ENCODE assay signal across 29 cellular contexts in genomic region chr18:70700496-70700895, GRCh38.
"Had no signal": no experiment of that assay in that cellular context is flagged by ENCODE, and none has a peak within 500 bp of the region (broad histone marks: within the 10 kb centered on the region; RNA-seq: fewer than 3 reads in every experiment).

No MANE protein-coding gene starts in this region.

- H3K27me3 ChIP-seq: colonic mucosa, dorsolateral prefrontal cortex, esophagus muscularis mucosa, esophagus squamous epithelium, foreskin keratinocyte, gastrocnemius medialis, gastroesophageal sphincter, heart left ventricle, heart right ventricle had no signal

- H3K4me3 ChIP-seq: colonic mucosa, coronary artery, dorsolateral prefrontal cortex, esophagus muscularis mucosa, esophagus squamous epithelium, gastrocnemius medialis, gastroesophageal sphincter, heart left ventricle, heart right ventricle had no signal

- DNase-seq: colonic mucosa; cortex of kidney; dermis blood vessel endothelial cell; dorsolateral prefrontal cortex; effector CD4-positive, alpha-beta T cell; effector CD8-positive, alpha-beta T cell; effector memory CD4-positive, alpha-beta T cell; effector memory CD8-positive, alpha-beta T cell; endodermal cell; erythroblast; esophagus squamous epithelium; foreskin fibroblast; foreskin keratinocyte; foreskin melanocyte; gastrocnemius medialis; glutamatergic neuron; head of caudate nucleus; heart left ventricle; heart right ventricle had no signal

- FAIRE-seq: colon, endometrium, endothelial cell of umbilical vein, frontal cortex had no signal

- H3K27ac ChIP-seq: colonic mucosa, coronary artery, dorsolateral prefrontal cortex, epithelial cell of prostate, esophagus muscularis mucosa, esophagus squamous epithelium, foreskin keratinocyte, gastrocnemius medialis, gastroesophageal sphincter, heart left ventricle, heart right ventricle had no signal

- H3K4me1 ChIP-seq: colonic mucosa, esophagus muscularis mucosa, esophagus squamous epithelium, foreskin keratinocyte, gastrocnemius medialis, gastroesophageal sphincter, heart left ventricle, heart right ventricle had no signal

- H3K27ac Mint-ChIP-seq: dendritic cell treated with granulocyte-macrophage colony-stimulating factor and Interleukin-4, amounts not matched to agents 40 ng/mL and 50 ng/mL, for 4 days; effector memory CD8-positive, alpha-beta T cell; endodermal cell had no signal

- H3K36me3 ChIP-seq: colonic mucosa, esophagus muscularis mucosa, esophagus squamous epithelium, gastrocnemius medialis, gastroesophageal sphincter, heart left ventricle, heart right ventricle had no signal

- H3K4me1 Mint-ChIP-seq: endodermal cell had no signal

- H3K4me3 Mint-ChIP-seq: dendritic cell treated with granulocyte-macrophage colony-stimulating factor and Interleukin-4, amounts not matched to agents 40 ng/mL and 50 ng/mL, for 4 days; effector memory CD8-positive, alpha-beta T cell; endodermal cell had no signal

- ATAC-seq: effector memory CD8-positive, alpha-beta T cell; esophagus mucosa; foreskin keratinocyte; gastrocnemius medialis; gastroesophageal sphincter; heart left ventricle; heart right ventricle had no signal

- H3K27me3 Mint-ChIP-seq: dendritic cell treated with granulocyte-macrophage colony-stimulating factor and Interleukin-4, amounts not matched to agents 40 ng/mL and 50 ng/mL, for 4 days; effector memory CD8-positive, alpha-beta T cell had no signal

- H3K9me3 ChIP-seq: colonic mucosa, gastrocnemius medialis had no signal
